ENCODE assay signal across 12 cellular contexts in genomic region chr11:106086850-106087249, GRCh38. TPM values are rescaled to one million over a fixed set of nuclear protein-coding genes. Genes with fewer than 3 reads are reported as not detected.
DNase-seq lines count a peak whose midpoint lies in the region; ATAC-seq and TF ChIP-seq lines count a peak whose summit lies in the region.
"Had no signal": no experiment of that assay in that cellular context is flagged by ENCODE, and none has a peak within 500 bp of the region (broad histone marks: within the 10 kb centered on the region; RNA-seq: fewer than 3 reads in every experiment).

No MANE protein-coding gene starts in this region.

- H3K9me3 ChIP-seq in mammary epithelial cell (replicated peaks; ENCODE audit: insufficient read depth, low read length) = no peaks in the 10 kb centered on the region
- no peaks in the 10 kb centered on the region for H3K9me3 ChIP-seq in mesodermal cell (ENCODE audit: control insufficient read depth, low read length)
- H3K9me3 ChIP-seq: neutrophil, upper lobe of left lung had no signal

- dilution Hi-C loops in mammary epithelial cell (cut with HindIII; ENCODE audit: low sequenced_read_pairs) = no loop called here

- H3K36me3 ChIP-seq in mammary epithelial cell (ENCODE audit: insufficient read depth, low read length) = peaks cover 5% of the 10 kb centered on the region
- H3K36me3 ChIP-seq in mesodermal cell (ENCODE audit: control insufficient read depth, insufficient read depth, low read length) = peaks cover 40% of the 10 kb centered on the region

- no TSS peak for BruUV-seq in mammary epithelial cell (replicated peaks; lab: Mats Ljungman, UMichigan)

- H3K4me1 Mint-ChIP-seq in natural killer cell = peaks cover 33 to 49% of the 10 kb centered on the region in 2 donors
- H3K4me1 Mint-ChIP-seq in natural killer cell treated with Interleukin-12 subunit alpha and Interleukin-12 subunit beta and Interleukin-15 and Interleukin-18, amount 100 ng/mL, for 72 hours (ENCODE audit: low read depth in 2 of 2) = peaks cover 21 to 43% of the 10 kb centered on the region in 2 donors

- ATAC-seq in natural killer cell (no peak), GM21529 (IDR thresholded peaks at IDR 0.05; ENCODE audit: unreplicated experiment) (no peak)
- no peak for ATAC-seq in natural killer cell treated with Interleukin-12 subunit alpha and Interleukin-12 subunit beta and Interleukin-15 and Interleukin-18, amount 100 ng/mL, for 72 hours

- peak overlapping the region; percentile 10 to 61 for H3K27ac Mint-ChIP-seq in natural killer cell
- H3K27ac Mint-ChIP-seq in natural killer cell treated with Interleukin-12 subunit alpha and Interleukin-12 subunit beta and Interleukin-15 and Interleukin-18, amount 100 ng/mL, for 72 hours = no peak overlapping the region

- H3K4me1 ChIP-seq in mammary epithelial cell (ENCODE audit: insufficient read depth, low read length) (no peaks in the 10 kb centered on the region), mesodermal cell (ENCODE audit: control insufficient read depth, insufficient read depth, low read length, poor library complexity, severe bottlenecking) (peaks cover 10% of the 10 kb centered on the region)

- DNase-seq in natural killer cell (no peak), mammary epithelial cell (no peak), dedifferentiated amniotic fluid mesenchymal stem cell (ENCODE audit: extremely low spot score) (no peak), GM13977 (ENCODE audit: low spot score) (no peak), NCI-H2196 treated with DMSO at 0.1 percent for 48 hours (lab: John Stamatoyannopoulos, UW; ENCODE audit: unreplicated experiment) (no peak)
- no peak for DNase-seq in natural killer cell treated with Interleukin-12 subunit alpha and Interleukin-12 subunit beta and Interleukin-15 and Interleukin-18, amount 100 ng/mL, for 72 hours (ENCODE audit: low spot score)
- DNase-seq: activated CD4-positive, alpha-beta T cell treated with anti-CD3 and anti-CD28 coated beads, Interleukin-2, amount 10 ng/mL, durations not matched to agents 24 days and 14 days; activated naive CD4-positive, alpha-beta T cell treated with Interleukin-2 at 50 U/mL for 16 hours; upper lobe of left lung had no signal

- no peak overlapping the region for H3K9ac ChIP-seq in mammary epithelial cell (ENCODE audit: insufficient read depth, low read length)

- intact Hi-C loops in natural killer cell (cut with micrococcal nuclease) = no loop called here
- intact Hi-C loops in mammary epithelial cell (cut with micrococcal nuclease) = loop anchor here (5.0 kb wide), 1 partner anchor 45 kb away; no protein-coding TSS in a partner anchor

- in situ Hi-C loops in mammary epithelial cell (cut with MboI; ENCODE audit: low sequenced_read_pairs in 2 of 2) = no loop called here
- in situ Hi-C loops in GM13977 (cut with MboI; ENCODE audit: low pct_unique_long_range_greater_than_20kb, low sequenced_read_pairs, unreplicated experiment) = no loop called here

- no peaks in the 10 kb centered on the region for H3K27me3 Mint-ChIP-seq in natural killer cell (ENCODE audit: low read depth in 2 of 2)
- no peaks in the 10 kb centered on the region for H3K27me3 Mint-ChIP-seq in natural killer cell treated with Interleukin-12 subunit alpha and Interleukin-12 subunit beta and Interleukin-15 and Interleukin-18, amount 100 ng/mL, for 72 hours
- H3K27me3 Mint-ChIP-seq: activated CD4-positive, alpha-beta T cell treated with anti-CD3 and anti-CD28 coated beads, Interleukin-2, amount 10 ng/mL, durations not matched to agents 24 days and 14 days had no signal

- H3K27ac ChIP-seq in mammary epithelial cell (ENCODE audit: insufficient read depth, low read depth, low read length) = no peak overlapping the region
- peak overlapping the region; percentile 37 for H3K27ac ChIP-seq in mesodermal cell (ENCODE audit: low read depth, low read length, severe bottlenecking)
- H3K27ac ChIP-seq: neutrophil had no signal

- no peaks in the 10 kb centered on the region for H3K36me3 Mint-ChIP-seq in natural killer cell
- peaks cover 4% of the 10 kb centered on the region for H3K36me3 Mint-ChIP-seq in natural killer cell treated with Interleukin-12 subunit alpha and Interleukin-12 subunit beta and Interleukin-15 and Interleukin-18, amount 100 ng/mL, for 72 hours

- H4K20me1 ChIP-seq in mammary epithelial cell (ENCODE audit: insufficient read depth, low read length) = peaks cover 1% of the 10 kb centered on the region

- CTCF ChIA-PET in mammary epithelial cell (lab: Charles Lee; ENCODE audit: low non-redundant PET) = interaction anchor here (1.2 kb wide), 1 partner anchor 24 kb away, joined by 4 read pairs; no protein-coding TSS in a partner anchor

- H3K4me3 ChIP-seq in mammary epithelial cell (replicated peaks in 1 of 3; ENCODE audit: insufficient read depth in 1 of 3, low read depth in 2 of 3, low read length in 3 of 3) (no peak overlapping the region), mesodermal cell (ENCODE audit: extremely low read depth, insufficient read depth, low read length, poor library complexity, severe bottlenecking) (no peak overlapping the region)
- H3K4me3 ChIP-seq: upper lobe of left lung had no signal

- no peak overlapping the region for H3K4me3 Mint-ChIP-seq in natural killer cell
- H3K4me3 Mint-ChIP-seq in natural killer cell treated with Interleukin-12 subunit alpha and Interleukin-12 subunit beta and Interleukin-15 and Interleukin-18, amount 100 ng/mL, for 72 hours = no peak overlapping the region
- H3K4me3 Mint-ChIP-seq: activated CD4-positive, alpha-beta T cell treated with anti-CD3 and anti-CD28 coated beads, Interleukin-2, amount 10 ng/mL, durations not matched to agents 24 days and 14 days had no signal

- H3K27me3 ChIP-seq in mammary epithelial cell (ENCODE audit: insufficient read depth, low read length) = no peaks in the 10 kb centered on the region
- H3K27me3 ChIP-seq: neutrophil, upper lobe of left lung had no signal

- no peak overlapping the region for H2AFZ ChIP-seq in mammary epithelial cell (ENCODE audit: low read depth, low read length)

- peak overlapping the region; percentile 15 for H3K4me2 ChIP-seq in mammary epithelial cell (ENCODE audit: insufficient read depth, low read depth, low read length)

- H3K79me2 ChIP-seq in mammary epithelial cell (ENCODE audit: insufficient read depth, low read length) = peaks cover 83% of the 10 kb centered on the region

- no peaks in the 10 kb centered on the region for H3K9me3 Mint-ChIP-seq in natural killer cell
- H3K9me3 Mint-ChIP-seq in natural killer cell treated with Interleukin-12 subunit alpha and Interleukin-12 subunit beta and Interleukin-15 and Interleukin-18, amount 100 ng/mL, for 72 hours = no peaks in the 10 kb centered on the region
- H3K9me3 Mint-ChIP-seq: activated CD4-positive, alpha-beta T cell treated with anti-CD3 and anti-CD28 coated beads, Interleukin-2, amount 10 ng/mL, durations not matched to agents 24 days and 14 days had no signal

- no peak for TF ChIP-seq CTCF in natural killer cell (IDR thresholded peaks at IDR 0.05)
- no peak for TF ChIP-seq CTCF in mammary epithelial cell (conservative IDR thresholded peaks at IDR 0.05 in 1 of 2, IDR thresholded peaks at IDR 0.05 in 1 of 2; ENCODE audit: extremely low read depth in 1 of 2, insufficient read depth in 1 of 2, low read depth in 1 of 2, low read length in 2 of 2)
- no peak for TF ChIP-seq CTCF in GM13977 (IDR thresholded peaks at IDR 0.05; ENCODE audit: extremely low read depth, insufficient read depth, missing control alignments)

- 64% methylated on average over 2 of the region's 2 CpGs for WGBS in mammary epithelial cell (ENCODE audit: low coverage, missing lambda C conversion rate)
- WGBS in mesodermal cell (ENCODE audit: insufficient coverage in 2 of 2), 2 experiments = 100% methylated on average over 1 of the region's 2 CpGs; no CpG with 5 or more reads in 1 of the 2 experiments

RNA-seq across cellular contexts. Expression of gene AASDHPPT, which starts 9.4 kb away (rescaled TPM):
- total RNA-seq in natural killer cell = 10 to 100 TPM; 18.7 to 30.6 (median 23.9) TPM
- 10 to 100 TPM; 36.8 to 37.5 TPM for total RNA-seq in natural killer cell treated with Interleukin-12 subunit alpha and Interleukin-12 subunit beta and Interleukin-15 and Interleukin-18, amount 100 ng/mL, for 72 hours
- total RNA-seq in mammary epithelial cell = 10 to 100 TPM; 41.8 to 64.7 TPM
- polyA plus RNA-seq in mammary epithelial cell = 24.5 TPM
- polyA minus RNA-seq in mammary epithelial cell = 33.5 TPM
- polyA plus RNA-seq in mesodermal cell (2013, experiment 1 of 2) = 55.1 TPM
- 60.1 TPM for polyA plus RNA-seq in mesodermal cell (2013, experiment 2 of 2)

RNA-seq across cellular contexts. Expression of gene KBTBD3, which starts 9.7 kb away (rescaled TPM):
- total RNA-seq in natural killer cell (10 to 100 TPM in 1 of 3 donors, 1 to 10 TPM in 2; 9.0 to 12.7 (median 9.9) TPM), mammary epithelial cell (1 to 10 TPM; 2.2 to 3.3 TPM)
- total RNA-seq in natural killer cell treated with Interleukin-12 subunit alpha and Interleukin-12 subunit beta and Interleukin-15 and Interleukin-18, amount 100 ng/mL, for 72 hours = 1 to 10 TPM; 2.5 to 6.7 TPM
- 1.4 TPM for polyA plus RNA-seq in mammary epithelial cell
- polyA minus RNA-seq in mammary epithelial cell = 7.8 TPM
- polyA plus RNA-seq in mesodermal cell (2013, experiment 1 of 2) = 7.6 TPM
- polyA plus RNA-seq in mesodermal cell (2013, experiment 2 of 2) = 9.0 TPM

Comparison
In these comparisons a context has a peak if more than half of its experiments do, and no peak if none do; other contexts are left out.
1. H3K27ac Mint-ChIP-seq: peak in natural killer cell (2 of 2); none in natural killer cell treated with Interleukin-12 subunit alpha and Interleukin-12 subunit beta and Interleukin-15 and Interleukin-18, amount 100 ng/mL, for 72 hours (0 of 2).